In genomic region chr17:539048-539447, GRCh38 we compare ENCODE assay signal across 17 cellular contexts.
"Had no signal": no experiment of that assay in that cellular context is flagged by ENCODE, and none has a peak within 500 bp of the region (broad histone marks: within the 10 kb centered on the region; RNA-seq: fewer than 3 reads in every experiment).

No MANE protein-coding gene starts in this region.

- H3K4me3 ChIP-seq: esophagus muscularis mucosa, gastroesophageal sphincter, tibial artery had no signal

- DNase-seq: activated CD4-positive, alpha-beta T cell treated with anti-CD3 and anti-CD28 coated beads, Interleukin-2, amount 10 ng/mL, durations not matched to agents 24 days and 14 days; activated CD4-positive, CD25-positive, alpha-beta regulatory T cell; activated CD8-positive, alpha-beta T cell treated with anti-CD3 and anti-CD28 coated beads, Interleukin-2, amount 10 ng/mL, durations not matched to agents 7 days and 5 days; activated naive CD4-positive, alpha-beta T cell treated with anti-CD3 and anti-CD28 coated beads, Interleukin-2, amount 50 U/mL, for 16 hours; activated T-cell treated with anti-CD3 and anti-CD28 coated beads, Interleukin-2, amount 50 U/mL, for 4 hours; effector CD8-positive, alpha-beta T cell; mesendoderm; naive thymus-derived CD8-positive, alpha-beta T cell; nucleus accumbens; posterior cingulate gyrus; retina; stimulated activated CD4-positive, alpha-beta T cell treated with anti-CD3 and anti-CD28 coated beads, Interleukin-2, amount 100 ng/mL, for 24 hours; stimulated activated naive CD4-positive, alpha-beta T cell treated with Interleukin-2 at 50 U/mL for 16 hours; substantia nigra; tibial artery had no signal

- H3K27me3 ChIP-seq: esophagus muscularis mucosa, gastroesophageal sphincter, tibial artery had no signal

- H3K4me1 ChIP-seq: gastroesophageal sphincter, tibial artery had no signal

- H3K9me3 ChIP-seq: esophagus muscularis mucosa, gastroesophageal sphincter, tibial artery had no signal

- H3K27ac ChIP-seq: esophagus muscularis mucosa, gastroesophageal sphincter, tibial artery had no signal
